25 cellular contexts compared by ENCODE assay signal in genomic region chr6:19463925-19464324, GRCh38.
DNase-seq lines count a peak whose midpoint lies in the region; ATAC-seq and TF ChIP-seq lines count a peak whose summit lies in the region.
"Had no signal": no experiment of that assay in that cellular context is flagged by ENCODE, and none has a peak within 500 bp of the region (broad histone marks: within the 10 kb centered on the region; RNA-seq: fewer than 3 reads in every experiment).

No MANE protein-coding gene starts in this region.

- H3K36me3 Mint-ChIP-seq in nephron (ENCODE audit: low read depth): no peaks in the 10 kb centered on the region
- H3K36me3 Mint-ChIP-seq in neural progenitor cell: no peaks in the 10 kb centered on the region
- H3K36me3 Mint-ChIP-seq in stimulated activated memory B cell treated with anti-CD40 and anti-IgM and Interleukin-4, amounts not matched to agents 10 μg/mL and 1 μg/mL and 100 μg/mL, for 72 hours: no peaks in the 10 kb centered on the region
- H3K36me3 Mint-ChIP-seq: CD14-positive monocyte; CD4-positive, alpha-beta memory T cell; CD4-positive, CD25-positive, alpha-beta regulatory T cell; CD8-positive, alpha-beta memory T cell had no signal

- no peaks in the 10 kb centered on the region for H3K9me3 Mint-ChIP-seq in nephron
- H3K9me3 Mint-ChIP-seq in neural progenitor cell: no peaks in the 10 kb centered on the region
- peaks cover 2% of the 10 kb centered on the region for H3K9me3 Mint-ChIP-seq in stimulated activated memory B cell treated with anti-CD40 and anti-IgM and Interleukin-4, amounts not matched to agents 10 μg/mL and 1 μg/mL and 100 μg/mL, for 72 hours

- H3K4me3 Mint-ChIP-seq in nephron (no peak overlapping the region), neural progenitor cell (no peak overlapping the region)
- H3K4me3 Mint-ChIP-seq in stimulated activated memory B cell treated with anti-CD40 and anti-IgM and Interleukin-4, amounts not matched to agents 10 μg/mL and 1 μg/mL and 100 μg/mL, for 72 hours: no peak overlapping the region
- H3K4me3 Mint-ChIP-seq: B cell; CD14-positive monocyte; CD4-positive, alpha-beta memory T cell; CD4-positive, CD25-positive, alpha-beta regulatory T cell; CD8-positive, alpha-beta memory T cell had no signal

- H3K9me3 ChIP-seq in neural progenitor cell (ENCODE audit: low read depth): no peaks in the 10 kb centered on the region
- no peaks in the 10 kb centered on the region for H3K9me3 ChIP-seq in breast epithelium
- H3K9me3 ChIP-seq: A549; BLaER1 treated with 17β-estradiol and CSF1 and Interleukin-3, amounts not matched to agents 10 nM and 100 nM had no signal

- H3K36me3 ChIP-seq in neural progenitor cell: no peaks in the 10 kb centered on the region
- H3K36me3 ChIP-seq in breast epithelium: no peaks in the 10 kb centered on the region
- H3K36me3 ChIP-seq: BLaER1 treated with 17β-estradiol and CSF1 and Interleukin-3, amounts not matched to agents 10 nM and 100 nM had no signal

- intact Hi-C loops in left colon (cut with DNase I, micrococcal nuclease): no loop called here
- intact Hi-C loops in breast epithelium (cut with DNase I; ENCODE audit: low total_unique reads): no loop called here

- no peak overlapping the region for H2AFZ ChIP-seq in neural progenitor cell (replicated peaks)

- H4K20me1 ChIP-seq in neural progenitor cell (ENCODE audit: low read depth): no peaks in the 10 kb centered on the region
- H4K20me1 ChIP-seq: BLaER1 treated with 17β-estradiol and CSF1 and Interleukin-3, amounts not matched to agents 10 nM and 100 nM had no signal

- H3K4me3 ChIP-seq in neural progenitor cell: no peak overlapping the region
- no peak overlapping the region for H3K4me3 ChIP-seq in breast epithelium
- H3K4me3 ChIP-seq: A549; BLaER1 treated with 17β-estradiol and CSF1 and Interleukin-3, amounts not matched to agents 10 nM and 100 nM had no signal

- H3K4me1 ChIP-seq in neural progenitor cell (no peaks in the 10 kb centered on the region), breast epithelium (no peaks in the 10 kb centered on the region)
- H3K4me1 ChIP-seq: BLaER1 treated with 17β-estradiol and CSF1 and Interleukin-3, amounts not matched to agents 10 nM and 100 nM had no signal

- peaks cover 27% of the 10 kb centered on the region for H3K4me1 Mint-ChIP-seq in nephron
- H3K4me1 Mint-ChIP-seq in neural progenitor cell: peaks cover 11% of the 10 kb centered on the region
- H3K4me1 Mint-ChIP-seq in stimulated activated memory B cell treated with anti-CD40 and anti-IgM and Interleukin-4, amounts not matched to agents 10 μg/mL and 1 μg/mL and 100 μg/mL, for 72 hours: no peaks in the 10 kb centered on the region
- H3K4me1 Mint-ChIP-seq: B cell; CD14-positive monocyte; CD4-positive, alpha-beta memory T cell; CD4-positive, CD25-positive, alpha-beta regulatory T cell; CD8-positive, alpha-beta memory T cell had no signal

- ATAC-seq in left colon (peak; percentile 53), HG02623 (IDR thresholded peaks at IDR 0.05; ENCODE audit: unreplicated experiment) (no peak)
- no peak for ATAC-seq in stimulated activated memory B cell treated with anti-CD40 and anti-IgM and Interleukin-4, amounts not matched to agents 10 μg/mL and 1 μg/mL and 100 μg/mL, for 72 hours
- ATAC-seq: A549 had no signal

- no peak for DNase-seq in left colon
- DNase-seq in neural progenitor cell (ENCODE audit: low spot score): no peak
- no peak for DNase-seq in breast epithelium (ENCODE audit: low spot score in 2 of 2)
- no peak for DNase-seq in Kasumi-1 (lab: John Stamatoyannopoulos, UW)
- DNase-seq: AML-193; CD4-positive, alpha-beta memory T cell; CD4-positive, CD25-positive, alpha-beta regulatory T cell; CD8-positive, alpha-beta memory T cell; COR-L47; DMS 273 treated with DMSO at 0.1 percent for 48 hours; DMS153; DMS53; DMS79; DND-41; EL; GF-D8 had no signal

- peak overlapping the region; percentile 62 for H3K27ac ChIP-seq in C4-2B
- H3K27ac ChIP-seq in neural progenitor cell: no peak overlapping the region
- H3K27ac ChIP-seq in breast epithelium: no peak overlapping the region
- H3K27ac ChIP-seq: 22Rv1; BLaER1 treated with 17β-estradiol and CSF1 and Interleukin-3, amounts not matched to agents 10 nM and 100 nM had no signal

- H3K4me2 ChIP-seq in neural progenitor cell: no peak overlapping the region
- H3K4me2 ChIP-seq: A549; BLaER1 treated with 17β-estradiol and CSF1 and Interleukin-3, amounts not matched to agents 10 nM and 100 nM had no signal

- H3F3A ChIP-seq in neural progenitor cell (ENCODE audit: low read depth): no peaks in the 10 kb centered on the region

- no peaks in the 10 kb centered on the region for H3K79me2 ChIP-seq in neural progenitor cell (ENCODE audit: low read depth)

- no peak for TF ChIP-seq CTCF in C4-2B (conservative IDR thresholded peaks at IDR 0.05)
- no peak for TF ChIP-seq CTCF in nephron (IDR thresholded peaks at IDR 0.05; ENCODE audit: unreplicated experiment in 3 of 3)
- no peak for TF ChIP-seq CTCF in neural progenitor cell (IDR thresholded peaks at IDR 0.05)
- no peak for TF ChIP-seq CTCF in breast epithelium (IDR thresholded peaks at IDR 0.05)

- peaks cover 3% of the 10 kb centered on the region for H3K27me3 Mint-ChIP-seq in nephron (ENCODE audit: low read depth)
- no peaks in the 10 kb centered on the region for H3K27me3 Mint-ChIP-seq in neural progenitor cell (ENCODE audit: insufficient read depth, low read depth)
- no peaks in the 10 kb centered on the region for H3K27me3 Mint-ChIP-seq in stimulated activated memory B cell treated with anti-CD40 and anti-IgM and Interleukin-4, amounts not matched to agents 10 μg/mL and 1 μg/mL and 100 μg/mL, for 72 hours
- H3K27me3 Mint-ChIP-seq: B cell; CD4-positive, alpha-beta memory T cell; CD4-positive, CD25-positive, alpha-beta regulatory T cell; CD8-positive, alpha-beta memory T cell had no signal

- no peak for TF ChIP-seq POLR2A in breast epithelium (IDR thresholded peaks at IDR 0.05)

- no peak overlapping the region for H3K9ac ChIP-seq in neural progenitor cell
- H3K9ac ChIP-seq: BLaER1 treated with 17β-estradiol and CSF1 and Interleukin-3, amounts not matched to agents 10 nM and 100 nM had no signal

- H3K27ac Mint-ChIP-seq in nephron (peak overlapping the region in 2 of 3 experiments; percentile 38 to 42), neural progenitor cell (peak overlapping the region; percentile 73)
- H3K27ac Mint-ChIP-seq in stimulated activated memory B cell treated with anti-CD40 and anti-IgM and Interleukin-4, amounts not matched to agents 10 μg/mL and 1 μg/mL and 100 μg/mL, for 72 hours: no peak overlapping the region
- H3K27ac Mint-ChIP-seq: B cell; CD14-positive monocyte; CD4-positive, alpha-beta memory T cell; CD4-positive, CD25-positive, alpha-beta regulatory T cell; CD8-positive, alpha-beta memory T cell had no signal

- H3K27me3 ChIP-seq in neural progenitor cell (no peaks in the 10 kb centered on the region), breast epithelium (no peaks in the 10 kb centered on the region)
- H3K27me3 ChIP-seq: BLaER1 treated with 17β-estradiol and CSF1 and Interleukin-3, amounts not matched to agents 10 nM and 100 nM had no signal
